Comparison of ENCODE assay signal across 10 cellular contexts in the genomic region with DNA sequence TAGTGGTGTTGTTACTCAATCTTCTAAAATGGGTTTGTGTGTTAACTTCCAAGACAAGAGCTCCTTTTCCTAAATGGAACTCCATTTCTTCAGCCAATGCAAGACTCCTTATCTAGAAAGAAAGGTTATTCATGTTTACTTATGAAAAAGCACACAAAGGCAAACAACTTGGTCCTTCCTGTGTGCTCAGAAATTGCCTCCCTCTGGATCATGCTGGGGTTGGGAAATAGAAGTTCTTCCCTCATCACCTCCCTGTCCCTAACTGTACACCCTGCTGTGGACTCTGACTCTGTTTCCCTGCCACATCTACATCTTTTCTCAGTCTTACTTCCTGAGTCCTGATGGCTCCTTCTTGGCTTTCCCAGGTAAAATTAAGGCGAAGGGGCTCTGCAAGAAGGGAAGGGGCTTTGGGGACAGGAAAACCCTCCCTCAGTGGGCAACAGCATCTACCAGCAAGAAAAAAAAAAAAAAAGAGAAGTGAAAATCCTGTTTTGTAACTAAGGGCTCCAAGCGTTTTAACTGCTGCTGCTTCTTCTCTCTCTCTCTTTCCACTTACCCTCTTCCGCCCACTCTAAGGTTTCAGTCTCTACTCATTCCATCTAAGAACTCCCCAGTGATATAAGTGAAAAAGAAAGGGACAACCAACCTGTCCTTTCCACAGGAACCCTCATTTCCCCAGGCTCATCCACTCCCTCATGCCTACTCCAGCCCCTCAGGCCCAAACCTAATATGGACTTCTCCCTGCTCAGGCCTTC. TPM values are rescaled to one million over a fixed set of nuclear protein-coding genes. Genes with fewer than 3 reads are reported as not detected.
DNase-seq lines count a peak whose midpoint lies in the region; ATAC-seq, FAIRE-seq and TF ChIP-seq lines count a peak whose summit lies in the region.
"Had no signal": no experiment of that assay in that cellular context is flagged by ENCODE, and none has a peak within 500 bp of the region (broad histone marks: within the 10 kb centered on the region; RNA-seq: fewer than 3 reads in every experiment).

No MANE protein-coding gene starts in this region.

- H3K4me1 ChIP-seq in BLaER1 (peaks cover 75% of the 10 kb centered on the region), A673 (ENCODE audit: insufficient read depth, low read length, poor library complexity, severe bottlenecking) (no peaks in the 10 kb centered on the region)
- H3K4me1 ChIP-seq in effector memory CD4-positive, alpha-beta T cell (ENCODE audit: control insufficient read depth, insufficient read depth, low read length, poor library complexity, severe bottlenecking): no peaks in the 10 kb centered on the region

- CTCF ChIA-PET in A673 (lab: Charles Lee): no interaction called here

- DNase-seq in GM19239 (ENCODE audit: insufficient read length, low spot score): peak; percentile 28
- peak; percentile 80 for DNase-seq in NOMO-1 treated with dmso at 0.1 percent for 144 hours (lab: John Stamatoyannopoulos, UW; ENCODE audit: unreplicated experiment)
- no peak for DNase-seq in effector memory CD4-positive, alpha-beta T cell
- DNase-seq in activated CD8-positive, alpha-beta memory T cell treated with anti-CD3 and anti-CD28 coated beads for 24 hours: no peak
- DNase-seq in A673 (ENCODE audit: low spot score): no peak
- no peak for DNase-seq in kidney glomerular epithelial cell (lab: John Stamatoyannopoulos, UW)
- DNase-seq: hippocampal formation had no signal

- H3K9me3 ChIP-seq in BLaER1 (peaks cover 2% of the 10 kb centered on the region; the same call in 1 of the 2 replicates), A673 (ENCODE audit: low read depth, low read length, poor library complexity, severe bottlenecking) (no peaks in the 10 kb centered on the region)
- no peaks in the 10 kb centered on the region for H3K9me3 ChIP-seq in effector memory CD4-positive, alpha-beta T cell (ENCODE audit: control insufficient read depth, low read length)

- H3K9ac ChIP-seq in BLaER1: peak overlapping the region; percentile 83

- no TSS peak for BruUV-seq in A673 (replicated peaks; lab: Mats Ljungman, UMichigan)

- peak overlapping the region; percentile 68 for H3K4me3 ChIP-seq in BLaER1
- no peak overlapping the region for H3K4me3 ChIP-seq in effector memory CD4-positive, alpha-beta T cell (ENCODE audit: insufficient read depth, low read depth, low read length, poor library complexity, severe bottlenecking)
- H3K4me3 ChIP-seq in A673 (ENCODE audit: low read depth, low read length, poor library complexity, severe bottlenecking): no peak overlapping the region

- intact Hi-C loops in A673 (cut with micrococcal nuclease; ENCODE audit: unreplicated experiment): no loop called here

- no peaks in the 10 kb centered on the region for H4K20me1 ChIP-seq in BLaER1

- peak; percentile 79 for ATAC-seq in HG02973 (IDR thresholded peaks at IDR 0.05; ENCODE audit: unreplicated experiment)

- no peaks in the 10 kb centered on the region for H3K27me3 ChIP-seq in BLaER1
- no peaks in the 10 kb centered on the region for H3K27me3 ChIP-seq in effector memory CD4-positive, alpha-beta T cell (replicated peaks; ENCODE audit: control insufficient read depth, insufficient read depth, low read length, poor library complexity, severe bottlenecking)
- no peaks in the 10 kb centered on the region for H3K27me3 ChIP-seq in A673 (replicated peaks; ENCODE audit: insufficient read depth, low read depth, low read length, poor library complexity)

- H3K27ac ChIP-seq in BLaER1 (peak overlapping the region; percentile 86), A673 (ENCODE audit: low read depth, low read length, poor library complexity, severe bottlenecking) (no peak overlapping the region)
- H3K27ac ChIP-seq in effector memory CD4-positive, alpha-beta T cell (ENCODE audit: insufficient read depth, low read length, poor library complexity, severe bottlenecking): no peak overlapping the region

- POLR2A ChIA-PET in A673 (lab: Charles Lee; ENCODE audit: low non-redundant PET): no interaction called here

- FAIRE-seq in GM19239 (lab: Jason Lieb, UNC): peak; percentile 78

- H3K36me3 ChIP-seq in BLaER1 (no peaks in the 10 kb centered on the region), A673 (ENCODE audit: insufficient read depth, low read length, poor library complexity, severe bottlenecking) (no peaks in the 10 kb centered on the region)
- no peaks in the 10 kb centered on the region for H3K36me3 ChIP-seq in effector memory CD4-positive, alpha-beta T cell (ENCODE audit: control insufficient read depth, insufficient read depth, low read length)

- no peak for TF ChIP-seq CTCF in A673 (conservative IDR thresholded peaks at IDR 0.05; ENCODE audit: low read depth, low read length)

- H3K4me2 ChIP-seq in BLaER1: peak overlapping the region; percentile 94

RNA-seq across cellular contexts. Expression of a gene that starts 19.9 kb away (rescaled TPM):
- not detected in 2 replicates for total RNA-seq in A673 (2021)
- total RNA-seq: pulmonary artery endothelial cell had no signal

RNA-seq across cellular contexts. Expression of a gene that starts 55.8 kb away (rescaled TPM):
- 6.3 and 7.4 TPM in 2 replicates for total RNA-seq in A673 (2021)

Comparison
In these comparisons a context has a peak if more than half of its experiments do, and no peak if none do; other contexts are left out.
1. DNase-seq: peak in GM19239 (single experiment) and NOMO-1 treated with dmso at 0.1 percent for 144 hours (single experiment); none in effector memory CD4-positive, alpha-beta T cell (0 of 3), activated CD8-positive, alpha-beta memory T cell treated with anti-CD3 and anti-CD28 coated beads for 24 hours (single experiment), A673 (single experiment) and kidney glomerular epithelial cell (single experiment).